In the genomic region with DNA sequence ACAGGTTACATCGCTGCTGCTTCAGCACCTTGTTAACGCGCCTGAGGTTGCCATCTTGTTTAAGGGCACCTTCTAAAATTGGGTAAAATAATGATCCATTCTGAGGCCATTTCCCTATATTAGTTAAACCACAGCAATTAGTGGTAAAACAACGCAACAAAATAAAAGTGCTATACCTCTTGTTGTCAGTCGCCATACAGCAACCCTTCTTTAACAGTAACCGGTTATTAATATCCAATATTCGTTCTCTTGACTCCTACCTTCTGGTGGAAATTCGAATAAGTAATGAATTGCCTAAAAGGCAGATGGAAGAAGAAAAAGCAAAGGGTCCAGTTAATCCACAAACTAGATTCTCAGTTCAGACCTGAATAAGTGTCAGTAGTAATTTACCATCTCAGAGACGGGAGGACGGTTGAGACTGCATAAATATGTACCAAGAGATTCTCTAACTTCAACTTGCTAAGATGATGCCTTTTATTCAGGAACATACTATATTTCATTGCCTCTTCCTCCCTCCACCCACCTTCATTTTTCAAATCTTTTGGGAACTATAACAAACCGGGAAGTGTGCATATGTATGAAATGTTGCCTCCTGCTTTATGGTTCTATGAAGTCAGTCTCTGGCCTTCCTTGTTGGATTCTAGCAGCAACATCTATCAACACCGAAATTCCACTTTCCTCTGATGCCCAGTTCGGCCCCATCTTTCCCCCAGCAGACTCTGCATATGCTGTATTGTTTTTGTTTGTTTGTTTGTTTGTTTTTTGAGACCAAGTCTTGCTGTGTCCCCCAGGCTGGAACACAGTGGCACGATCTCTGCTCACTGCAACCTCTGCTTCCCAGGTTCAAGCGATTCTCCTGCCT, we compare ENCODE assay signal across 9 cellular contexts. TPM values are rescaled to one million over a fixed set of nuclear protein-coding genes. Genes with fewer than 3 reads are reported as not detected.
A peak's percentile ranks its signal among the peaks of the same experiment; 100 is the strongest.
DNase-seq lines count a peak whose midpoint lies in the region; ATAC-seq and TF ChIP-seq lines count a peak whose summit lies in the region.
"Had no signal": no experiment of that assay in that cellular context is flagged by ENCODE, and none has a peak within 500 bp of the region (broad histone marks: within the 10 kb centered on the region; RNA-seq: fewer than 3 reads in every experiment).

No MANE protein-coding gene starts in this region.

- H3K4me2 ChIP-seq in MM.1S (ENCODE audit: low read depth, low read length): peak overlapping the region; percentile 36; the same call in 1 of the 2 replicates

- TF ChIP-seq CTCF in AG10803 (conservative IDR thresholded peaks at IDR 0.05; ENCODE audit: low read length) (no peak), MM.1S (IDR thresholded peaks at IDR 0.05; ENCODE audit: low read length) (no peak), dorsolateral prefrontal cortex (IDR thresholded peaks at IDR 0.05 in 54 of 56, conservative IDR thresholded peaks at IDR 0.05 in 2 of 56; ENCODE audit: low read depth in 1 of 56, partially characterized antibody in 56 of 56) (peak in 1 of 56 donors; percentile 4), GM20000 (IDR thresholded peaks at IDR 0.05; ENCODE audit: extremely low read depth, missing control alignments) (no peak)

- H3K27me3 ChIP-seq in MM.1S (replicated peaks; ENCODE audit: insufficient read depth, low read length): no peaks in the 10 kb centered on the region
- H3K27me3 ChIP-seq in dorsolateral prefrontal cortex: no peaks in the 10 kb centered on the region

- H3K27ac ChIP-seq in MM.1S (ENCODE audit: low read length) (peak overlapping the region; percentile 72; the same call in 1 of the 2 replicates), dorsolateral prefrontal cortex (peak overlapping the region; percentile 87 to 100 (median 98))

- peak overlapping the region; percentile 87 to 96 (median 91) for H3K4me3 Mint-ChIP-seq in naive thymus-derived CD8-positive, alpha-beta T cell

- H3K4me3 ChIP-seq in AG10803 (ENCODE audit: low read length): peak overlapping the region; percentile 91
- H3K4me3 ChIP-seq in MM.1S (ENCODE audit: low read length): peak overlapping the region; percentile 84; the same call in 1 of the 2 replicates
- H3K4me3 ChIP-seq in dorsolateral prefrontal cortex: peak overlapping the region; percentile 68 to 100 (median 91)

- peak overlapping the region; percentile 93 to 98 (median 98) for H3K27ac Mint-ChIP-seq in naive thymus-derived CD8-positive, alpha-beta T cell

- DNase-seq in AG10803 (ENCODE audit: low read depth): no peak
- no peak for DNase-seq in MM.1S
- DNase-seq in dorsolateral prefrontal cortex: no peak
- DNase-seq in naive thymus-derived CD8-positive, alpha-beta T cell: no peak
- DNase-seq in stimulated activated CD4-positive, alpha-beta T cell treated with anti-CD3 and anti-CD28 coated beads, Interleukin-4, amount 100 ng/mL, for 4 hours: no peak
- no peak for DNase-seq in RKO (ENCODE audit: low spot score)
- DNase-seq in GM20000 (ENCODE audit: low spot score): no peak

- H3K9me2 ChIP-seq in MM.1S (replicated peaks; ENCODE audit: insufficient read depth, low read length): no peaks in the 10 kb centered on the region

- peaks cover 17% of the 10 kb centered on the region for H3K79me2 ChIP-seq in MM.1S (ENCODE audit: low read length)

- no peaks in the 10 kb centered on the region for H3K4me1 ChIP-seq in MM.1S (ENCODE audit: low read length)

- peak overlapping the region; percentile 62 for H2AFZ ChIP-seq in MM.1S (ENCODE audit: low read length)

- peaks cover 10 to 38% (median 30%) of the 10 kb centered on the region in 4 donors for H3K4me1 Mint-ChIP-seq in naive thymus-derived CD8-positive, alpha-beta T cell

- peaks cover 5 to 28% (median 14%) of the 10 kb centered on the region in 3 donors for H3K36me3 Mint-ChIP-seq in naive thymus-derived CD8-positive, alpha-beta T cell

- H3K36me3 ChIP-seq in MM.1S (replicated peaks; ENCODE audit: insufficient read depth, low read length): no peaks in the 10 kb centered on the region

- H3K9me3 ChIP-seq in MM.1S (replicated peaks; ENCODE audit: insufficient read depth, low read length): no peaks in the 10 kb centered on the region

- no peaks in the 10 kb centered on the region for H3K27me3 Mint-ChIP-seq in naive thymus-derived CD8-positive, alpha-beta T cell

- peaks cover 0 to 2% (median 0%) of the 10 kb centered on the region in 9 donors for H3K9me3 Mint-ChIP-seq in naive thymus-derived CD8-positive, alpha-beta T cell

- H3F3A ChIP-seq in MM.1S (ENCODE audit: insufficient read depth, low read length): no peaks in the 10 kb centered on the region

- no peaks in the 10 kb centered on the region for H4K20me1 ChIP-seq in MM.1S (ENCODE audit: insufficient read depth, low read length)

- peak overlapping the region; percentile 97; the same call in 1 of the 2 replicates for H3K9ac ChIP-seq in MM.1S (ENCODE audit: low read length)

- intact Hi-C loops in dorsolateral prefrontal cortex (cut with DNase I): loop anchor here (2.0 kb wide), 3 partner anchors 21 to 59 kb away; a partner anchor contains a TSS

- ATAC-seq in naive thymus-derived CD8-positive, alpha-beta T cell: no peak
- ATAC-seq in GM19035 (IDR thresholded peaks at IDR 0.05; ENCODE audit: unreplicated experiment): no peak

- POLR2A ChIA-PET in naive thymus-derived CD8-positive, alpha-beta T cell (lab: Charles Lee): interaction anchor here (0.9 to 4.9 kb wide), 3 partner anchors 29 to 269 kb away, joined by 3 to 37 read pairs (median 3); a partner anchor contains a TSS

RNA-seq across cellular contexts. Expression of a gene that starts 0.8 kb away (rescaled TPM):
- 100 to 1,000 TPM in 60 of 120 experiments, 10 to 100 TPM in 60; 63.4 to 136 (median 100) TPM for total RNA-seq in dorsolateral prefrontal cortex
- total RNA-seq in naive thymus-derived CD8-positive, alpha-beta T cell: 10 to 100 TPM; 30.2 to 35.8 TPM
- polyA plus RNA-seq in naive thymus-derived CD8-positive, alpha-beta T cell: 10 to 100 TPM; 33.2 to 49.7 (median 37.9) TPM

RNA-seq across cellular contexts. Expression of a gene that starts 6.5 kb away (rescaled TPM):
- total RNA-seq in dorsolateral prefrontal cortex: under 1 TPM in 4 of 120 experiments, not detected in 116; 0.17 to 0.43 (median 0.22) TPM
- under 1 TPM; 0.23 to 0.36 TPM for total RNA-seq in naive thymus-derived CD8-positive, alpha-beta T cell
- polyA plus RNA-seq in naive thymus-derived CD8-positive, alpha-beta T cell: under 1 TPM in 1 of 3 donors, not detected in 2; 0.12 TPM
- total RNA-seq: HT-29 had no signal

RNA-seq across cellular contexts. Expression of a gene that starts 21.8 kb away (rescaled TPM):
- 10 to 100 TPM in 40 of 120 experiments, 1 to 10 TPM in 80; 4.3 to 15.9 (median 8.8) TPM for total RNA-seq in dorsolateral prefrontal cortex
- 1 to 10 TPM in 1 of 2 experiments, under 1 TPM in 1; 0.96 to 1.2 TPM for total RNA-seq in naive thymus-derived CD8-positive, alpha-beta T cell
- under 1 TPM; 0.06 to 0.31 (median 0.09) TPM for polyA plus RNA-seq in naive thymus-derived CD8-positive, alpha-beta T cell

RNA-seq across cellular contexts. Expression of a gene that starts 25.6 kb away (rescaled TPM):
- 10 to 100 TPM in 12 of 120 experiments, 1 to 10 TPM in 108; 2.6 to 11.8 (median 6.5) TPM for total RNA-seq in dorsolateral prefrontal cortex
- 10 to 100 TPM; 16.8 to 17.3 TPM for total RNA-seq in naive thymus-derived CD8-positive, alpha-beta T cell
- 10 to 100 TPM in 1 of 3 donors, 1 to 10 TPM in 2; 5.6 to 10.9 (median 7.5) TPM for polyA plus RNA-seq in naive thymus-derived CD8-positive, alpha-beta T cell

RNA-seq across cellular contexts. Expression of a gene that starts 53.2 kb away (rescaled TPM):
- 1 to 10 TPM in 101 of 120 experiments, under 1 TPM in 19; 0.21 to 9.0 (median 1.9) TPM for total RNA-seq in dorsolateral prefrontal cortex
- 1 to 10 TPM; 1.5 to 1.9 TPM for total RNA-seq in naive thymus-derived CD8-positive, alpha-beta T cell
- 1 to 10 TPM in 1 of 3 donors, under 1 TPM in 2; 0.05 to 1.2 (median 0.45) TPM for polyA plus RNA-seq in naive thymus-derived CD8-positive, alpha-beta T cell
